Comparison of ENCODE assay signal across 8 cellular contexts in genomic region chr11:61482513-61482912, GRCh38. TPM values are rescaled to one million over a fixed set of nuclear protein-coding genes. Genes with fewer than 3 reads are reported as not detected.
A peak's percentile ranks its signal among the peaks of the same experiment; 100 is the strongest.
DNase-seq lines count a peak whose midpoint lies in the region; ATAC-seq, FAIRE-seq and TF ChIP-seq lines count a peak whose summit lies in the region.

No MANE protein-coding gene starts in this region.

- H3K36me3 ChIP-seq in endothelial cell of umbilical vein (ENCODE audit: control insufficient read depth in 2 of 2, extremely low read depth in 1 of 2, insufficient read depth in 2 of 2, low read length in 2 of 2) = no peaks in the 10 kb centered on the region

- H3K4me3 Mint-ChIP-seq in activated T-helper 1 cell treated with anti-CD3 and anti-CD28 coated beads, Interleukin-12 subunit alpha, Interleukin-12 subunit beta, Interleukin-2, Interleukin-4 antibody, amounts not matched to agents 30 ng/mL and 10 ng/mL and 1 ng/mL, durations not matched to agents 14 hours and 24 hours and 36 hours = no peak overlapping the region
- no peak overlapping the region for H3K4me3 Mint-ChIP-seq in T-helper 2 cell treated with Interferon-gamma antibody and Interleukin-4, amounts not matched to agents 5 μg/mL and 100 μg/mL, for 36 hours

- H3K9me3 ChIP-seq in endothelial cell of umbilical vein (replicated peaks; ENCODE audit: control insufficient read depth, insufficient read depth, low read length) = no peaks in the 10 kb centered on the region

- TF ChIP-seq CTCF in GM12874 (IDR thresholded peaks at IDR 0.05; ENCODE audit: insufficient read depth, low read depth, low read length) = peak; percentile 80
- 0 out of 2 replicates have a peak, but pooled peaks have one; percentile 18 for TF ChIP-seq CTCF in RWPE1 (conservative IDR thresholded peaks at IDR 0.05; ENCODE audit: low read depth)
- TF ChIP-seq CTCF in endothelial cell of umbilical vein (IDR thresholded peaks at IDR 0.05; ENCODE audit: extremely low read depth in 1 of 2, insufficient read depth in 1 of 2, low read depth in 1 of 2, low read length in 2 of 2) = peak; percentile 54 to 81

- no peak for ATAC-seq in HG03159 (IDR thresholded peaks at IDR 0.05; ENCODE audit: unreplicated experiment)

- no peak overlapping the region for H3K4me2 ChIP-seq in endothelial cell of umbilical vein (ENCODE audit: insufficient read depth, low read length)

- intact Hi-C loops in endothelial cell of umbilical vein (cut with micrococcal nuclease) = no loop called here
- intact Hi-C loops in activated T-helper 1 cell treated with anti-CD3 and anti-CD28 coated beads, Interleukin-12 subunit alpha, Interleukin-12 subunit beta, Interleukin-2, Interleukin-4 antibody, amounts not matched to agents 30 ng/mL and 10 ng/mL and 1 ng/mL, durations not matched to agents 14 hours and 24 hours and 36 hours (cut with micrococcal nuclease) = no loop called here

- H4K20me1 ChIP-seq in endothelial cell of umbilical vein (replicated peaks; ENCODE audit: control insufficient read depth, extremely low read depth, insufficient read depth, low read length) = no peaks in the 10 kb centered on the region

- H3K27me3 ChIP-seq in endothelial cell of umbilical vein (ENCODE audit: control insufficient read depth in 2 of 2, insufficient read depth in 2 of 2, low read length in 2 of 2) = no peaks in the 10 kb centered on the region

- no peaks in the 10 kb centered on the region for H3K36me3 Mint-ChIP-seq in activated T-helper 1 cell treated with anti-CD3 and anti-CD28 coated beads, Interleukin-12 subunit alpha, Interleukin-12 subunit beta, Interleukin-2, Interleukin-4 antibody, amounts not matched to agents 30 ng/mL and 10 ng/mL and 1 ng/mL, durations not matched to agents 14 hours and 24 hours and 36 hours (ENCODE audit: low read depth)
- no peaks in the 10 kb centered on the region for H3K36me3 Mint-ChIP-seq in T-helper 2 cell treated with Interferon-gamma antibody and Interleukin-4, amounts not matched to agents 5 μg/mL and 100 μg/mL, for 36 hours (ENCODE audit: low read depth)

- no peak overlapping the region for H3K4me3 ChIP-seq in endothelial cell of umbilical vein (replicated peaks in 1 of 3; ENCODE audit: insufficient read depth in 1 of 3, low read depth in 1 of 3, low read length in 3 of 3)

- H3K27me3 Mint-ChIP-seq in activated T-helper 1 cell treated with anti-CD3 and anti-CD28 coated beads, Interleukin-12 subunit alpha, Interleukin-12 subunit beta, Interleukin-2, Interleukin-4 antibody, amounts not matched to agents 30 ng/mL and 10 ng/mL and 1 ng/mL, durations not matched to agents 14 hours and 24 hours and 36 hours (ENCODE audit: insufficient read depth) = no peaks in the 10 kb centered on the region
- H3K27me3 Mint-ChIP-seq in T-helper 2 cell treated with Interferon-gamma antibody and Interleukin-4, amounts not matched to agents 5 μg/mL and 100 μg/mL, for 36 hours (ENCODE audit: low read depth) = no peaks in the 10 kb centered on the region

- TF ChIP-seq POLR2A in endothelial cell of umbilical vein (IDR thresholded peaks at IDR 0.05; ENCODE audit: low read depth, low read length) = no peak

- H3K9me3 Mint-ChIP-seq in activated T-helper 1 cell treated with anti-CD3 and anti-CD28 coated beads, Interleukin-12 subunit alpha, Interleukin-12 subunit beta, Interleukin-2, Interleukin-4 antibody, amounts not matched to agents 30 ng/mL and 10 ng/mL and 1 ng/mL, durations not matched to agents 14 hours and 24 hours and 36 hours = no peaks in the 10 kb centered on the region
- no peaks in the 10 kb centered on the region for H3K9me3 Mint-ChIP-seq in T-helper 2 cell treated with Interferon-gamma antibody and Interleukin-4, amounts not matched to agents 5 μg/mL and 100 μg/mL, for 36 hours

- no peaks in the 10 kb centered on the region for H3K4me1 ChIP-seq in endothelial cell of umbilical vein (ENCODE audit: control insufficient read depth, extremely low read depth, insufficient read depth, low read length)

- dilution Hi-C loops in endothelial cell of umbilical vein (cut with MboI; ENCODE audit: extremely low pct_ligation_motif_present, low sequenced_read_pairs) = no loop called here

- POLR2A ChIA-PET in RWPE1 (lab: Yijun Ruan, JAX; ENCODE audit: low non-redundant PET) = no interaction called here
- POLR2A ChIA-PET in endothelial cell of umbilical vein (lab: Charles Lee) = no interaction called here

- FAIRE-seq in endothelial cell of umbilical vein (lab: Jason Lieb, UNC) = no peak

- no peaks in the 10 kb centered on the region for H3K9me1 ChIP-seq in endothelial cell of umbilical vein (replicated peaks; ENCODE audit: control insufficient read depth, extremely low read depth, insufficient read depth, low read length)

- CTCF ChIA-PET in RWPE1 (lab: Yijun Ruan, JAX) = interaction anchor here (0.6 to 1.6 kb wide), 5 partner anchors 32 to 153 kb away, joined by 3 to 10 read pairs (median 4); no protein-coding TSS in a partner anchor
- CTCF ChIA-PET in endothelial cell of umbilical vein (lab: Charles Lee) = interaction anchor here (0.7 to 11.5 kb wide), 31 partner anchors 9 to 251 kb away, joined by 3 to 221 read pairs (median 4); partner anchors contain the start of gene LRRC10B

- DNase-seq in RWPE1 (ENCODE audit: low spot score) = no peak
- DNase-seq in endothelial cell of umbilical vein (ENCODE audit: low read depth, low spot score) = no peak
- peak in 2 of 3 donors; percentile 26 to 30 for DNase-seq in stimulated activated CD4-positive, alpha-beta T cell treated with anti-CD3 and anti-CD28 coated beads, Interleukin-12 subunit alpha, Interleukin-12 subunit beta, amount 100 ng/mL, for 48 hours (ENCODE audit: low read depth in 2 of 3, low spot score in 1 of 3)
- DNase-seq in activated T-helper 1 cell treated with anti-CD3 and anti-CD28 coated beads, Interleukin-12 subunit alpha, Interleukin-12 subunit beta, Interleukin-2, Interleukin-4 antibody, amounts not matched to agents 30 ng/mL and 10 ng/mL and 1 ng/mL, durations not matched to agents 14 hours and 24 hours and 36 hours (ENCODE audit: low spot score) = no peak
- DNase-seq in NCI-H1092 treated with DMSO at 0.1 percent for 48 hours (lab: John Stamatoyannopoulos, UW) = no peak
- no peak for DNase-seq in T-helper 2 cell treated with Interferon-gamma antibody and Interleukin-4, amounts not matched to agents 5 μg/mL and 100 μg/mL, for 36 hours (ENCODE audit: low spot score)

- H3K9ac ChIP-seq in endothelial cell of umbilical vein (replicated peaks; ENCODE audit: extremely low read depth, insufficient read depth, low read length) = no peak overlapping the region

- no peak overlapping the region for H3K27ac ChIP-seq in RWPE1
- H3K27ac ChIP-seq in endothelial cell of umbilical vein (ENCODE audit: insufficient read depth, low read depth, low read length) = no peak overlapping the region

- H2AFZ ChIP-seq in endothelial cell of umbilical vein (ENCODE audit: low read depth, low read length) = no peak overlapping the region

- no peaks in the 10 kb centered on the region for H3K4me1 Mint-ChIP-seq in activated T-helper 1 cell treated with anti-CD3 and anti-CD28 coated beads, Interleukin-12 subunit alpha, Interleukin-12 subunit beta, Interleukin-2, Interleukin-4 antibody, amounts not matched to agents 30 ng/mL and 10 ng/mL and 1 ng/mL, durations not matched to agents 14 hours and 24 hours and 36 hours (ENCODE audit: low read depth)
- H3K4me1 Mint-ChIP-seq in T-helper 2 cell treated with Interferon-gamma antibody and Interleukin-4, amounts not matched to agents 5 μg/mL and 100 μg/mL, for 36 hours (ENCODE audit: low read depth) = no peaks in the 10 kb centered on the region

- no peak overlapping the region for H3K27ac Mint-ChIP-seq in activated T-helper 1 cell treated with anti-CD3 and anti-CD28 coated beads, Interleukin-12 subunit alpha, Interleukin-12 subunit beta, Interleukin-2, Interleukin-4 antibody, amounts not matched to agents 30 ng/mL and 10 ng/mL and 1 ng/mL, durations not matched to agents 14 hours and 24 hours and 36 hours
- H3K27ac Mint-ChIP-seq in T-helper 2 cell treated with Interferon-gamma antibody and Interleukin-4, amounts not matched to agents 5 μg/mL and 100 μg/mL, for 36 hours = no peak overlapping the region

- no peaks in the 10 kb centered on the region for H3K79me2 ChIP-seq in endothelial cell of umbilical vein (ENCODE audit: control insufficient read depth, insufficient read depth, low read length)

- BruUV-seq in endothelial cell of umbilical vein (replicated peaks; lab: Mats Ljungman, UMichigan) = no TSS peak

RNA-seq across cellular contexts. Expression of gene LRRC10B, which starts 26.0 kb away (rescaled TPM):
- not detected in 2 replicates for total RNA-seq in endothelial cell of umbilical vein
- polyA plus RNA-seq in endothelial cell of umbilical vein = not detected in 2 replicates
- not detected in 2 replicates for polyA plus RNA-seq in endothelial cell of umbilical vein (2011; cell fraction: cytosol; rRNA removed)
- polyA plus RNA-seq in endothelial cell of umbilical vein (2011; cell fraction: nucleus; rRNA removed) = not detected in 2 replicates
- polyA plus RNA-seq in endothelial cell of umbilical vein (2012) = not detected in 2 replicates
- polyA minus RNA-seq in endothelial cell of umbilical vein = not detected in 2 replicates
- polyA minus RNA-seq in endothelial cell of umbilical vein (2011; cell fraction: cytosol; rRNA and poly(A)+ RNA removed) = not detected
- polyA minus RNA-seq in endothelial cell of umbilical vein (2011; cell fraction: nucleus; rRNA and poly(A)+ RNA removed) = not detected in 2 replicates
- total RNA-seq in activated T-helper 1 cell treated with anti-CD3 and anti-CD28 coated beads, Interleukin-12 subunit alpha, Interleukin-12 subunit beta, Interleukin-2, Interleukin-4 antibody, amounts not matched to agents 30 ng/mL and 10 ng/mL and 1 ng/mL, durations not matched to agents 14 hours and 24 hours and 36 hours = not detected in 2 replicates

RNA-seq across cellular contexts. Expression of gene SDHAF2, which starts 52.6 kb away (rescaled TPM):
- 40.3 and 44.5 TPM in 2 replicates for total RNA-seq in endothelial cell of umbilical vein
- 128 and 137 TPM in 2 replicates for polyA plus RNA-seq in endothelial cell of umbilical vein
- 132 and 136 TPM in 2 replicates for polyA plus RNA-seq in endothelial cell of umbilical vein (2011; cell fraction: cytosol; rRNA removed)
- polyA plus RNA-seq in endothelial cell of umbilical vein (2011; cell fraction: nucleus; rRNA removed) = 61.4 and 63.0 TPM in 2 replicates
- 54.2 and 55.8 TPM in 2 replicates for polyA plus RNA-seq in endothelial cell of umbilical vein (2012)
- polyA minus RNA-seq in endothelial cell of umbilical vein = 77.1 and 86.1 TPM in 2 replicates
- polyA minus RNA-seq in endothelial cell of umbilical vein (2011; cell fraction: cytosol; rRNA and poly(A)+ RNA removed) = 60.9 TPM
- polyA minus RNA-seq in endothelial cell of umbilical vein (2011; cell fraction: nucleus; rRNA and poly(A)+ RNA removed) = 43.3 and 79.5 TPM in 2 replicates
- 49.5 and 58.1 TPM in 2 replicates for total RNA-seq in activated T-helper 1 cell treated with anti-CD3 and anti-CD28 coated beads, Interleukin-12 subunit alpha, Interleukin-12 subunit beta, Interleukin-2, Interleukin-4 antibody, amounts not matched to agents 30 ng/mL and 10 ng/mL and 1 ng/mL, durations not matched to agents 14 hours and 24 hours and 36 hours

RNA-seq across cellular contexts. Expression of gene CPSF7, which starts 52.7 kb away (rescaled TPM):
- 77.0 and 78.2 TPM in 2 replicates for total RNA-seq in endothelial cell of umbilical vein
- 87.5 and 88.4 TPM in 2 replicates for polyA plus RNA-seq in endothelial cell of umbilical vein
- polyA plus RNA-seq in endothelial cell of umbilical vein (2011; cell fraction: cytosol; rRNA removed) = 40.2 and 40.9 TPM in 2 replicates
- polyA plus RNA-seq in endothelial cell of umbilical vein (2011; cell fraction: nucleus; rRNA removed) = 139 and 151 TPM in 2 replicates
- 49.9 and 68.2 TPM in 2 replicates for polyA plus RNA-seq in endothelial cell of umbilical vein (2012)
- polyA minus RNA-seq in endothelial cell of umbilical vein = 92.7 and 97.6 TPM in 2 replicates
- 38.0 TPM for polyA minus RNA-seq in endothelial cell of umbilical vein (2011; cell fraction: cytosol; rRNA and poly(A)+ RNA removed)
- polyA minus RNA-seq in endothelial cell of umbilical vein (2011; cell fraction: nucleus; rRNA and poly(A)+ RNA removed) = 54.0 and 73.6 TPM in 2 replicates
- total RNA-seq in activated T-helper 1 cell treated with anti-CD3 and anti-CD28 coated beads, Interleukin-12 subunit alpha, Interleukin-12 subunit beta, Interleukin-2, Interleukin-4 antibody, amounts not matched to agents 30 ng/mL and 10 ng/mL and 1 ng/mL, durations not matched to agents 14 hours and 24 hours and 36 hours = 141 and 148 TPM in 2 replicates

Comparison
In these comparisons a context has a peak if more than half of its experiments do, and no peak if none do; other contexts are left out.
1. CTCF ChIP-seq: peak in every context shown above with its lines; median percentile 80 in GM12874; 68 in endothelial cell of umbilical vein; 18 in RWPE1.
2. DNase-seq: peak in stimulated activated CD4-positive, alpha-beta T cell treated with anti-CD3 and anti-CD28 coated beads, Interleukin-12 subunit alpha, Interleukin-12 subunit beta, amount 100 ng/mL, for 48 hours (2 of 3); none in RWPE1 (single experiment), endothelial cell of umbilical vein (single experiment), activated T-helper 1 cell treated with anti-CD3 and anti-CD28 coated beads, Interleukin-12 subunit alpha, Interleukin-12 subunit beta, Interleukin-2, Interleukin-4 antibody, amounts not matched to agents 30 ng/mL and 10 ng/mL and 1 ng/mL, durations not matched to agents 14 hours and 24 hours and 36 hours (single experiment), NCI-H1092 treated with DMSO at 0.1 percent for 48 hours (single experiment) and T-helper 2 cell treated with Interferon-gamma antibody and Interleukin-4, amounts not matched to agents 5 μg/mL and 100 μg/mL, for 36 hours (single experiment).